1 cellular context compared by ENCODE assay signal in genomic region chr1:37515185-37516034, GRCh38.
TF ChIP-seq lines count a peak whose summit lies in the region.

No MANE protein-coding gene starts in this region.

TF ChIP-seq in HepG2, 621 proteins besides CTCF, POLR2A, EP300 and RAD21 (continues in another document):
- TF ChIP-seq ZNF782 (CRISPR knock-in tag; IDR thresholded peaks at IDR 0.05; ENCODE audit: borderline replicate concordance) (no peak), ZNF574 (CRISPR knock-in tag; IDR thresholded peaks at IDR 0.05) (no peak), HDAC1 (CRISPR knock-in tag; IDR thresholded peaks at IDR 0.05) (0 out of 2 replicates have a peak, but pooled peaks have one; percentile 4), ZNF7 (CRISPR knock-in tag; IDR thresholded peaks at IDR 0.05) (no peak), GLI4 (CRISPR knock-in tag; IDR thresholded peaks at IDR 0.05; ENCODE audit: borderline replicate concordance) (no peak), NFIB (CRISPR knock-in tag; IDR thresholded peaks at IDR 0.05; ENCODE audit: borderline replicate concordance) (no peak), MED1 (CRISPR knock-in tag; IDR thresholded peaks at IDR 0.05) (no peak), ZNF878 (CRISPR knock-in tag; IDR thresholded peaks at IDR 0.05) (0 out of 2 replicates have a peak, but pooled peaks have one; percentile 1), ZNF709 (CRISPR knock-in tag; IDR thresholded peaks at IDR 0.05) (0 out of 2 replicates have a peak, but pooled peaks have one; percentile 23), SNAI1 (CRISPR knock-in tag; IDR thresholded peaks at IDR 0.05; ENCODE audit: borderline replicate concordance) (no peak), ZNF260 (CRISPR knock-in tag; IDR thresholded peaks at IDR 0.05; ENCODE audit: borderline replicate concordance, low read depth) (no peak), ZMYM4 (CRISPR knock-in tag; IDR thresholded peaks at IDR 0.05) (no peak), NCOA5 (CRISPR knock-in tag; IDR thresholded peaks at IDR 0.05) (no peak), ZNF660 (CRISPR knock-in tag; IDR thresholded peaks at IDR 0.05; ENCODE audit: borderline replicate concordance, low read depth) (no peak), NPAS2 (CRISPR knock-in tag; IDR thresholded peaks at IDR 0.05; ENCODE audit: borderline replicate concordance) (no peak), ZBTB26 (CRISPR knock-in tag; IDR thresholded peaks at IDR 0.05; ENCODE audit: borderline replicate concordance) (no peak), ATF3 (CRISPR knock-in tag; IDR thresholded peaks at IDR 0.05) (no peak), ZBTB21 (CRISPR knock-in tag; IDR thresholded peaks at IDR 0.05) (0 out of 2 replicates have a peak, but pooled peaks have one; percentile 6), ARNTL (CRISPR knock-in tag; IDR thresholded peaks at IDR 0.05) (no peak), GATAD2A (CRISPR knock-in tag; IDR thresholded peaks at IDR 0.05) (no peak), MED8 (CRISPR knock-in tag; IDR thresholded peaks at IDR 0.05; ENCODE audit: insufficient replicate concordance) (peak; percentile 14), ZNF136 (CRISPR knock-in tag; IDR thresholded peaks at IDR 0.05; ENCODE audit: low read depth) (no peak), TBX3 (IDR thresholded peaks at IDR 0.05; ENCODE audit: borderline replicate concordance) (no peak), ARID2 (CRISPR knock-in tag; IDR thresholded peaks at IDR 0.05; ENCODE audit: borderline replicate concordance) (peak; percentile 77; the same call in 1 of the 2 replicates), SCMH1 (CRISPR knock-in tag; IDR thresholded peaks at IDR 0.05; ENCODE audit: borderline replicate concordance) (no peak), ATRX (CRISPR knock-in tag; IDR thresholded peaks at IDR 0.05; ENCODE audit: borderline replicate concordance) (no peak), ZNF234 (CRISPR knock-in tag; conservative IDR thresholded peaks at IDR 0.05) (no peak), CREB1 (IDR thresholded peaks at IDR 0.05) (no peak), CREB1 (CRISPR knock-in tag; IDR thresholded peaks at IDR 0.05) (peak; percentile 70), ZNF414 (CRISPR knock-in tag; IDR thresholded peaks at IDR 0.05) (no peak; the same call in 1 of the 2 replicates), ZFP1 (CRISPR knock-in tag; IDR thresholded peaks at IDR 0.05) (no peak), ZNF317 (CRISPR knock-in tag; IDR thresholded peaks at IDR 0.05) (no peak), ZNF446 (CRISPR knock-in tag; IDR thresholded peaks at IDR 0.05) (0 out of 2 replicates have a peak, but pooled peaks have one; percentile 6), CSRNP1 (CRISPR knock-in tag; IDR thresholded peaks at IDR 0.05) (0 out of 2 replicates have a peak, but pooled peaks have one; percentile 5), ZSCAN29 (CRISPR knock-in tag; conservative IDR thresholded peaks at IDR 0.05) (0 out of 2 replicates have a peak, but pooled peaks have one; percentile 20), ZNF839 (CRISPR knock-in tag; IDR thresholded peaks at IDR 0.05; ENCODE audit: borderline replicate concordance) (no peak), ELF4 (CRISPR knock-in tag; IDR thresholded peaks at IDR 0.05; ENCODE audit: borderline replicate concordance) (0 out of 2 replicates have a peak, but pooled peaks have one; percentile 54), MXD3 (CRISPR knock-in tag; IDR thresholded peaks at IDR 0.05) (no peak), ZNF674 (CRISPR knock-in tag; IDR thresholded peaks at IDR 0.05; ENCODE audit: low read depth) (no peak)
- TF ChIP-seq, protein P1, sequence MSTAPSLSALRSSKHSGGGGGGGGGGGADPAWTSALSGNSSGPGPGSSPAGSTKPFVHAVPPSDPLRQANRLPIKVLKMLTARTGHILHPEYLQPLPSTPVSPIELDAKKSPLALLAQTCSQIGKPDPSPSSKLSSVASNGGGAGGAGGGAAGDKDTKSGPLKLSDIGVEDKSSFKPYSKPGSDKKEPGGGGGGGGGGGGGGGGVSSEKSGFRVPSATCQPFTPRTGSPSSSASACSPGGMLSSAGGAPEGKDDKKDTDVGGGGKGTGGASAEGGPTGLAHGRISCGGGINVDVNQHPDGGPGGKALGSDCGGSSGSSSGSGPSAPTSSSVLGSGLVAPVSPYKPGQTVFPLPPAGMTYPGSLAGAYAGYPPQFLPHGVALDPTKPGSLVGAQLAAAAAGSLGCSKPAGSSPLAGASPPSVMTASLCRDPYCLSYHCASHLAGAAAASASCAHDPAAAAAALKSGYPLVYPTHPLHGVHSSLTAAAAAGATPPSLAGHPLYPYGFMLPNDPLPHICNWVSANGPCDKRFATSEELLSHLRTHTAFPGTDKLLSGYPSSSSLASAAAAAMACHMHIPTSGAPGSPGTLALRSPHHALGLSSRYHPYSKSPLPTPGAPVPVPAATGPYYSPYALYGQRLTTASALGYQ (CRISPR knock-in tag; IDR thresholded peaks at IDR 0.05): no peak
- TF ChIP-seq, protein P2, sequence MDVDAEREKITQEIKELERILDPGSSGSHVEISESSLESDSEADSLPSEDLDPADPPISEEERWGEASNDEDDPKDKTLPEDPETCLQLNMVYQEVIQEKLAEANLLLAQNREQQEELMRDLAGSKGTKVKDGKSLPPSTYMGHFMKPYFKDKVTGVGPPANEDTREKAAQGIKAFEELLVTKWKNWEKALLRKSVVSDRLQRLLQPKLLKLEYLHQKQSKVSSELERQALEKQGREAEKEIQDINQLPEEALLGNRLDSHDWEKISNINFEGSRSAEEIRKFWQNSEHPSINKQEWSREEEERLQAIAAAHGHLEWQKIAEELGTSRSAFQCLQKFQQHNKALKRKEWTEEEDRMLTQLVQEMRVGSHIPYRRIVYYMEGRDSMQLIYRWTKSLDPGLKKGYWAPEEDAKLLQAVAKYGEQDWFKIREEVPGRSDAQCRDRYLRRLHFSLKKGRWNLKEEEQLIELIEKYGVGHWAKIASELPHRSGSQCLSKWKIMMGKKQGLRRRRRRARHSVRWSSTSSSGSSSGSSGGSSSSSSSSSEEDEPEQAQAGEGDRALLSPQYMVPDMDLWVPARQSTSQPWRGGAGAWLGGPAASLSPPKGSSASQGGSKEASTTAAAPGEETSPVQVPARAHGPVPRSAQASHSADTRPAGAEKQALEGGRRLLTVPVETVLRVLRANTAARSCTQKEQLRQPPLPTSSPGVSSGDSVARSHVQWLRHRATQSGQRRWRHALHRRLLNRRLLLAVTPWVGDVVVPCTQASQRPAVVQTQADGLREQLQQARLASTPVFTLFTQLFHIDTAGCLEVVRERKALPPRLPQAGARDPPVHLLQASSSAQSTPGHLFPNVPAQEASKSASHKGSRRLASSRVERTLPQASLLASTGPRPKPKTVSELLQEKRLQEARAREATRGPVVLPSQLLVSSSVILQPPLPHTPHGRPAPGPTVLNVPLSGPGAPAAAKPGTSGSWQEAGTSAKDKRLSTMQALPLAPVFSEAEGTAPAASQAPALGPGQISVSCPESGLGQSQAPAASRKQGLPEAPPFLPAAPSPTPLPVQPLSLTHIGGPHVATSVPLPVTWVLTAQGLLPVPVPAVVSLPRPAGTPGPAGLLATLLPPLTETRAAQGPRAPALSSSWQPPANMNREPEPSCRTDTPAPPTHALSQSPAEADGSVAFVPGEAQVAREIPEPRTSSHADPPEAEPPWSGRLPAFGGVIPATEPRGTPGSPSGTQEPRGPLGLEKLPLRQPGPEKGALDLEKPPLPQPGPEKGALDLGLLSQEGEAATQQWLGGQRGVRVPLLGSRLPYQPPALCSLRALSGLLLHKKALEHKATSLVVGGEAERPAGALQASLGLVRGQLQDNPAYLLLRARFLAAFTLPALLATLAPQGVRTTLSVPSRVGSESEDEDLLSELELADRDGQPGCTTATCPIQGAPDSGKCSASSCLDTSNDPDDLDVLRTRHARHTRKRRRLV (CRISPR knock-in tag; IDR thresholded peaks at IDR 0.05): no peak
- TF ChIP-seq, protein P3, sequence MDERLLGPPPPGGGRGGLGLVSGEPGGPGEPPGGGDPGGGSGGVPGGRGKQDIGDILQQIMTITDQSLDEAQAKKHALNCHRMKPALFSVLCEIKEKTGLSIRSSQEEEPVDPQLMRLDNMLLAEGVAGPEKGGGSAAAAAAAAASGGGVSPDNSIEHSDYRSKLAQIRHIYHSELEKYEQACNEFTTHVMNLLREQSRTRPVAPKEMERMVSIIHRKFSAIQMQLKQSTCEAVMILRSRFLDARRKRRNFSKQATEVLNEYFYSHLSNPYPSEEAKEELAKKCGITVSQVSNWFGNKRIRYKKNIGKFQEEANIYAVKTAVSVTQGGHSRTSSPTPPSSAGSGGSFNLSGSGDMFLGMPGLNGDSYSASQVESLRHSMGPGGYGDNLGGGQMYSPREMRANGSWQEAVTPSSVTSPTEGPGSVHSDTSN (CRISPR knock-in tag; IDR thresholded peaks at IDR 0.05): no peak
- TF ChIP-seq, protein P4, sequence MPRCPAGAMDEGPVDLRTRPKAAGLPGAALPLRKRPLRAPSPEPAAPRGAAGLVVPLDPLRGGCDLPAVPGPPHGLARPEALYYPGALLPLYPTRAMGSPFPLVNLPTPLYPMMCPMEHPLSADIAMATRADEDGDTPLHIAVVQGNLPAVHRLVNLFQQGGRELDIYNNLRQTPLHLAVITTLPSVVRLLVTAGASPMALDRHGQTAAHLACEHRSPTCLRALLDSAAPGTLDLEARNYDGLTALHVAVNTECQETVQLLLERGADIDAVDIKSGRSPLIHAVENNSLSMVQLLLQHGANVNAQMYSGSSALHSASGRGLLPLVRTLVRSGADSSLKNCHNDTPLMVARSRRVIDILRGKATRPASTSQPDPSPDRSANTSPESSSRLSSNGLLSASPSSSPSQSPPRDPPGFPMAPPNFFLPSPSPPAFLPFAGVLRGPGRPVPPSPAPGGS (CRISPR knock-in tag; IDR thresholded peaks at IDR 0.05): no peak
- TF ChIP-seq, protein P5, sequence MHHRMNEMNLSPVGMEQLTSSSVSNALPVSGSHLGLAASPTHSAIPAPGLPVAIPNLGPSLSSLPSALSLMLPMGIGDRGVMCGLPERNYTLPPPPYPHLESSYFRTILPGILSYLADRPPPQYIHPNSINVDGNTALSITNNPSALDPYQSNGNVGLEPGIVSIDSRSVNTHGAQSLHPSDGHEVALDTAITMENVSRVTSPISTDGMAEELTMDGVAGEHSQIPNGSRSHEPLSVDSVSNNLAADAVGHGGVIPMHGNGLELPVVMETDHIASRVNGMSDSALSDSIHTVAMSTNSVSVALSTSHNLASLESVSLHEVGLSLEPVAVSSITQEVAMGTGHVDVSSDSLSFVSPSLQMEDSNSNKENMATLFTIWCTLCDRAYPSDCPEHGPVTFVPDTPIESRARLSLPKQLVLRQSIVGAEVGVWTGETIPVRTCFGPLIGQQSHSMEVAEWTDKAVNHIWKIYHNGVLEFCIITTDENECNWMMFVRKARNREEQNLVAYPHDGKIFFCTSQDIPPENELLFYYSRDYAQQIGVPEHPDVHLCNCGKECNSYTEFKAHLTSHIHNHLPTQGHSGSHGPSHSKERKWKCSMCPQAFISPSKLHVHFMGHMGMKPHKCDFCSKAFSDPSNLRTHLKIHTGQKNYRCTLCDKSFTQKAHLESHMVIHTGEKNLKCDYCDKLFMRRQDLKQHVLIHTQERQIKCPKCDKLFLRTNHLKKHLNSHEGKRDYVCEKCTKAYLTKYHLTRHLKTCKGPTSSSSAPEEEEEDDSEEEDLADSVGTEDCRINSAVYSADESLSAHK (CRISPR knock-in tag; IDR thresholded peaks at IDR 0.05; ENCODE audit: borderline replicate concordance): no peak
